ENCODE assay signal across 13 cellular contexts in genomic region chr6:9563996-9564395, GRCh38.
"Had no signal": no experiment of that assay in that cellular context is flagged by ENCODE, and none has a peak within 500 bp of the region (broad histone marks: within the 10 kb centered on the region; RNA-seq: fewer than 3 reads in every experiment).

No MANE protein-coding gene starts in this region.

- H3K4me2 ChIP-seq: smooth muscle cell had no signal

- H3K9me3 ChIP-seq: ascending aorta, gastroesophageal sphincter, left ventricle myocardium inferior, right atrium auricular region, tibial artery, vagina had no signal

- H3K27ac ChIP-seq: ascending aorta, gastroesophageal sphincter, left ventricle myocardium inferior, right atrium auricular region, tibial artery, vagina had no signal

- ATAC-seq: activated T-cell treated with anti-CD3 and anti-CD28 coated beads, Interleukin-2, amount 50 U/mL, for 72 hours; gastroesophageal sphincter; natural killer cell treated with Interleukin-12 subunit alpha and Interleukin-12 subunit beta and Interleukin-15 and Interleukin-18, amount 100 ng/mL, for 72 hours; stimulated activated memory B cell treated with anti-CD40 and anti-IgM and Interleukin-4, amounts not matched to agents 10 μg/mL and 1 μg/mL and 100 μg/mL, for 72 hours had no signal

- H3K4me1 ChIP-seq: ascending aorta, gastroesophageal sphincter, left ventricle myocardium inferior, right atrium auricular region, tibial artery, vagina had no signal

- H3K4me3 ChIP-seq: ascending aorta, gastroesophageal sphincter, left ventricle myocardium inferior, right atrium auricular region, smooth muscle cell, tibial artery, vagina had no signal

- DNase-seq: activated CD4-positive, alpha-beta memory T cell treated with anti-CD3 and anti-CD28 coated beads for 36 hours; activated CD4-positive, alpha-beta T cell treated with anti-CD3 and anti-CD28 coated beads for 1 hour; activated T-cell treated with anti-CD3 and anti-CD28 coated beads, Interleukin-2, amount 50 U/mL, for 72 hours; left ventricle myocardium inferior; nucleus accumbens; tibial artery had no signal

- H3K36me3 ChIP-seq: ascending aorta, gastroesophageal sphincter, left ventricle myocardium inferior, right atrium auricular region, tibial artery, vagina had no signal

- H3K27me3 ChIP-seq: ascending aorta, gastroesophageal sphincter, right atrium auricular region, tibial artery, vagina had no signal
